In genomic region chr5:175037820-175038219, GRCh38 we compare ENCODE assay signal across 8 cellular contexts.
"Had no signal": no experiment of that assay in that cellular context is flagged by ENCODE, and none has a peak within 500 bp of the region (broad histone marks: within the 10 kb centered on the region; RNA-seq: fewer than 3 reads in every experiment).

No MANE protein-coding gene starts in this region.

- H3K36me3 ChIP-seq: HAP-1 had no signal

- H3K4me2 ChIP-seq: GM23338 had no signal

- H2AFZ ChIP-seq: GM23338 had no signal

- H3K9me3 ChIP-seq: HAP-1 had no signal

- H3K4me3 Mint-ChIP-seq: GM23338, HFFc6, IgD-negative memory B cell had no signal

- H3K4me1 Mint-ChIP-seq: GM23338, IgD-negative memory B cell had no signal

- DNase-seq: H7, HFFc6, KG1 had no signal

- H3K4me3 ChIP-seq: GM23338, HAP-1 had no signal

- H3K27ac ChIP-seq: HL-60 had no signal

- H3K4me1 ChIP-seq: HAP-1 had no signal

- H3K27ac Mint-ChIP-seq: GM23338, HFFc6, IgD-negative memory B cell had no signal

- ATAC-seq: GM23338, HCT116 had no signal

- H3K36me3 Mint-ChIP-seq: IgD-negative memory B cell had no signal
